3 cellular contexts compared by ENCODE assay signal in the genomic region with DNA sequence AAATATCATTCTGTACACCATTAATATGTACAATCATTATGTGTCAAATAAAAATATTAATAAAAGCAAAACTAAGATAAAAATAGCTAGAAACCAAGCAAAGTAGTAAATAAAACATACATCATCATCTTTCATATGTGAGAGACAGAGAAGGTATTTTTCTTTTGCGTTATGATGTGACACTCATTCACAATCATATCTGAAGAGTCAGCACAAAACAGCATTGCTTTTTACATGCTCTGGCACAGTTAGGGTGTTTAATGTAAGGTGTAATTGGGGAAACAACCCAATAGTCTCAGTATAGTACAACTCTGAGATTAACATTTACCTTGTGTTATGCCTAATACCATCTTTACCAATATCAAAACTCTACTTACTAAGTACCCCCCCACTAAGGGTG.
TF ChIP-seq lines count a peak whose summit lies in the region.

No MANE protein-coding gene starts in this region.

TF ChIP-seq in HepG2, 621 proteins besides CTCF, POLR2A, EP300 and RAD21:
- peak; percentile 47 to 70 for TF ChIP-seq MAFK (conservative IDR thresholded peaks at IDR 0.05 in 1 of 2, IDR thresholded peaks at IDR 0.05 in 1 of 2; ENCODE audit: low read length in 2 of 2)
- no peak for TF ChIP-seq TGIF2 (CRISPR knock-in tag; IDR thresholded peaks at IDR 0.05)
- no peak for TF ChIP-seq ETV6 (CRISPR knock-in tag; conservative IDR thresholded peaks at IDR 0.05)
- no peak for TF ChIP-seq ZNF580 (CRISPR knock-in tag; IDR thresholded peaks at IDR 0.05; ENCODE audit: borderline replicate concordance, low read depth)
- no peak for TF ChIP-seq SRSF9 (IDR thresholded peaks at IDR 0.05; ENCODE audit: borderline replicate concordance, insufficient read depth, low read depth, low read length, poor library complexity, severe bottlenecking)
- peak; percentile 65 for TF ChIP-seq MAFF (IDR thresholded peaks at IDR 0.05; ENCODE audit: low read depth, low read length)
- no peak for TF ChIP-seq EED (CRISPR knock-in tag; IDR thresholded peaks at IDR 0.05)
- TF ChIP-seq TCF12 (IDR thresholded peaks at IDR 0.05): no peak
- TF ChIP-seq TCF12 (CRISPR knock-in tag; IDR thresholded peaks at IDR 0.05): no peak
- TF ChIP-seq ZNF317 (CRISPR knock-in tag; IDR thresholded peaks at IDR 0.05): no peak
- no peak for TF ChIP-seq ZBTB3 (CRISPR knock-in tag; IDR thresholded peaks at IDR 0.05; ENCODE audit: borderline replicate concordance, low read depth)
- TF ChIP-seq HHEX (CRISPR knock-in tag; IDR thresholded peaks at IDR 0.05): no peak

TF ChIP-seq in A549, 52 proteins besides CTCF, POLR2A, EP300 and RAD21:
- no peak for TF ChIP-seq RARB (CRISPR knock-in tag; IDR thresholded peaks at IDR 0.05)
- no peak for TF ChIP-seq JUN (IDR thresholded peaks at IDR 0.05)
- peak; percentile 16 for TF ChIP-seq MAFK (IDR thresholded peaks at IDR 0.05; ENCODE audit: partially characterized antibody)

TF ChIP-seq in K562, 482 proteins besides CTCF, POLR2A, EP300 and RAD21:
- TF ChIP-seq SREBF2 (CRISPR knock-in tag; IDR thresholded peaks at IDR 0.05): no peak
- no peak for TF ChIP-seq SUPT5H (IDR thresholded peaks at IDR 0.05)
- TF ChIP-seq KDM4B (IDR thresholded peaks at IDR 0.05; ENCODE audit: borderline replicate concordance in 2 of 2, low read depth in 1 of 2): no peak
- TF ChIP-seq ZNF316 (IDR thresholded peaks at IDR 0.05): peak; percentile 37; the same call in 1 of the 2 replicates
- no peak for TF ChIP-seq SMC3 (conservative IDR thresholded peaks at IDR 0.05; ENCODE audit: insufficient read depth, low read depth, low read length)
- TF ChIP-seq XRCC3 (IDR thresholded peaks at IDR 0.05): no peak
- no peak for TF ChIP-seq HDAC8 (tag; IDR thresholded peaks at IDR 0.05)
- TF ChIP-seq MAFG (tag; conservative IDR thresholded peaks at IDR 0.05): 0 out of 2 replicates have a peak, but pooled peaks have one; percentile 9
TF ChIP-seq in K562: peak in this region for 2.
